In genomic region chr1:201213926-201214325, GRCh38 we compare ENCODE assay signal across 23 cellular contexts. TPM values are rescaled to one million over a fixed set of nuclear protein-coding genes. Genes with fewer than 3 reads are reported as not detected.
"Had no signal": no experiment of that assay in that cellular context is flagged by ENCODE, and none has a peak within 500 bp of the region (broad histone marks: within the 10 kb centered on the region; RNA-seq: fewer than 3 reads in every experiment).

No MANE protein-coding gene starts in this region.

- H3K9me3 Mint-ChIP-seq: activated CD4-positive, alpha-beta T cell treated with anti-CD3 and anti-CD28 coated beads, Interleukin-2, amount 10 ng/mL, durations not matched to agents 7 days and 5 days; activated CD8-positive, alpha-beta T cell treated with anti-CD3 and anti-CD28 coated beads for 36 hours; activated naive CD8-positive, alpha-beta T cell treated with anti-CD3 and anti-CD28 coated beads, Interleukin-2, amount 50 U/mL, for 24 hours; activated T-helper 2 cell treated with anti-CD3 and anti-CD28 coated beads, Interferon-gamma antibody, Interleukin-2, Interleukin-4, amounts not matched to agents 10 μg/mL and 5 μg/mL and 100 μg/mL, durations not matched to agents 14 hours and 24 hours and 36 hours; endodermal cell; neural crest cell; stimulated activated naive CD8-positive, alpha-beta T cell treated with anti-CD3 and anti-CD28 coated beads, Interleukin-15, Interleukin-2, amounts not matched to agents 100 ng/mL and 50 ng/mL, for 24 hours had no signal

- H3K4me1 Mint-ChIP-seq: activated CD4-positive, alpha-beta T cell treated with anti-CD3 and anti-CD28 coated beads, Interleukin-2, amount 10 ng/mL, durations not matched to agents 7 days and 5 days; activated CD8-positive, alpha-beta memory T cell treated with anti-CD3 and anti-CD28 coated beads, Interleukin-2, amount 10 ng/mL, durations not matched to agents 7 days and 5 days; activated naive CD8-positive, alpha-beta T cell treated with anti-CD3 and anti-CD28 coated beads, Interleukin-2, amount 50 U/mL, for 24 hours; naive B cell; neural crest cell had no signal

- ATAC-seq: activated CD8-positive, alpha-beta memory T cell treated with anti-CD3 and anti-CD28 coated beads, Interleukin-2, amount 10 ng/mL, durations not matched to agents 7 days and 5 days; gastrocnemius medialis; lower lobe of right lung had no signal

- H3K4me3 Mint-ChIP-seq: activated CD4-positive, alpha-beta T cell treated with anti-CD3 and anti-CD28 coated beads, Interleukin-2, amount 10 ng/mL, durations not matched to agents 7 days and 5 days; activated CD8-positive, alpha-beta memory T cell treated with anti-CD3 and anti-CD28 coated beads, Interleukin-2, amount 10 ng/mL, durations not matched to agents 7 days and 5 days; activated CD8-positive, alpha-beta T cell treated with anti-CD3 and anti-CD28 coated beads for 36 hours; activated naive CD8-positive, alpha-beta T cell treated with anti-CD3 and anti-CD28 coated beads, Interleukin-2, amount 50 U/mL, for 24 hours; endodermal cell; naive B cell; neural crest cell; stimulated activated naive CD8-positive, alpha-beta T cell treated with anti-CD3 and anti-CD28 coated beads, Interleukin-15, Interleukin-2, amounts not matched to agents 100 ng/mL and 50 ng/mL, for 24 hours had no signal

- DNase-seq: activated CD4-positive, alpha-beta T cell treated with anti-CD3 and anti-CD28 coated beads, Interleukin-2, amount 10 ng/mL, durations not matched to agents 7 days and 5 days; activated CD8-positive, alpha-beta memory T cell treated with anti-CD3 and anti-CD28 coated beads, Interleukin-2, amount 10 ng/mL, durations not matched to agents 7 days and 5 days; activated naive CD4-positive, alpha-beta T cell treated with anti-CD3 and anti-CD28 coated beads, Interleukin-2, amount 50 U/mL, for 16 hours; activated naive CD8-positive, alpha-beta T cell treated with anti-CD3 and anti-CD28 coated beads, Interleukin-2, amount 50 U/mL, for 24 hours; activated T-cell treated with anti-CD3 and anti-CD28 coated beads, Interleukin-2, amount 50 U/mL, for 1 hour; cortex of kidney; esophagus squamous epithelium; hippocampal formation; lower lobe of right lung; naive B cell; retina; stimulated activated CD4-positive, alpha-beta T cell treated with anti-CD3 and anti-CD28 coated beads, Interleukin-12 subunit alpha, Interleukin-12 subunit beta, amount 100 ng/mL, for 4 hours; stimulated activated CD4-positive, alpha-beta T cell treated with anti-CD3 and anti-CD28 coated beads, Interleukin-4, amount 100 ng/mL, for 4 hours; T1000; trophoblast cell had no signal

- H3K27ac Mint-ChIP-seq: activated CD4-positive, alpha-beta T cell treated with anti-CD3 and anti-CD28 coated beads, Interleukin-2, amount 10 ng/mL, durations not matched to agents 7 days and 5 days; activated CD8-positive, alpha-beta memory T cell treated with anti-CD3 and anti-CD28 coated beads, Interleukin-2, amount 10 ng/mL, durations not matched to agents 7 days and 5 days; activated CD8-positive, alpha-beta T cell treated with anti-CD3 and anti-CD28 coated beads for 36 hours; activated naive CD8-positive, alpha-beta T cell treated with anti-CD3 and anti-CD28 coated beads, Interleukin-2, amount 50 U/mL, for 24 hours; activated T-helper 2 cell treated with anti-CD3 and anti-CD28 coated beads, Interferon-gamma antibody, Interleukin-2, Interleukin-4, amounts not matched to agents 10 μg/mL and 5 μg/mL and 100 μg/mL, durations not matched to agents 14 hours and 24 hours and 36 hours; naive B cell; progenitor cell of endocrine pancreas; stimulated activated naive CD8-positive, alpha-beta T cell treated with anti-CD3 and anti-CD28 coated beads, Interleukin-15, Interleukin-2, amounts not matched to agents 100 ng/mL and 50 ng/mL, for 24 hours had no signal

- H3K36me3 Mint-ChIP-seq: activated CD8-positive, alpha-beta memory T cell treated with anti-CD3 and anti-CD28 coated beads, Interleukin-2, amount 10 ng/mL, durations not matched to agents 7 days and 5 days; naive B cell had no signal

RNA-seq across cellular contexts. Expression of gene IGFN1, which starts 23.3 kb away (rescaled TPM):
- total RNA-seq: activated CD4-positive, alpha-beta T cell treated with anti-CD3 and anti-CD28 coated beads, Interleukin-2, amount 10 ng/mL, durations not matched to agents 7 days and 5 days; activated CD8-positive, alpha-beta memory T cell treated with anti-CD3 and anti-CD28 coated beads, Interleukin-2, amount 10 ng/mL, durations not matched to agents 7 days and 5 days; activated CD8-positive, alpha-beta T cell treated with anti-CD3 and anti-CD28 coated beads for 36 hours; activated T-helper 2 cell treated with anti-CD3 and anti-CD28 coated beads, Interferon-gamma antibody, Interleukin-2, Interleukin-4, amounts not matched to agents 10 μg/mL and 5 μg/mL and 100 μg/mL, durations not matched to agents 14 hours and 24 hours and 36 hours; endodermal cell; esophagus squamous epithelium; neural crest cell; T-helper 1 cell treated with Interleukin-12 subunit alpha and Interleukin-12 subunit beta and Interleukin-4 antibody, amounts not matched to agents 30 ng/mL and 1 ng/mL, for 36 hours had no signal
